ENCODE assay signal across 12 cellular contexts in genomic region chr7:73377413-73378200, GRCh38. TPM values are rescaled to one million over a fixed set of nuclear protein-coding genes. Genes with fewer than 3 reads are reported as not detected.
DNase-seq lines count a peak whose midpoint lies in the region; ATAC-seq, FAIRE-seq and TF ChIP-seq lines count a peak whose summit lies in the region.
"Not testable (repeated sequence)": the region's sequence is repeated elsewhere in the genome, so short reads cannot be mapped to it uniquely, and the experiment has no call there.
"Had no signal": no experiment of that assay in that cellular context is flagged by ENCODE, and none has a peak within 500 bp of the region (broad histone marks: within the 10 kb centered on the region; RNA-seq: fewer than 3 reads in every experiment).

No MANE protein-coding gene starts in this region.

- not testable (repeated sequence) for DNase-seq in A549 (ENCODE audit: low read depth in 1 of 2, low spot score in 1 of 2); IMR-90; WTC11 (ENCODE audit: low spot score); K562 (ENCODE audit: extremely low read depth in 1 of 4, low spot score in 3 of 4); H1 (ENCODE audit: low read depth in 1 of 2, low spot score in 2 of 2)
- DNase-seq in iPS-NIHi11 (ENCODE audit: low spot score), result peak; percentile 15

- not testable (repeated sequence) for H2AFZ ChIP-seq in IMR-90 (replicated peaks; ENCODE audit: low read length, poor library complexity); K562 (ENCODE audit: low read depth, low read length); H1 (ENCODE audit: low read length)
- H2AFZ ChIP-seq in parathyroid adenoma, result peak overlapping the region; percentile 72

- not testable (repeated sequence) for H3K9ac ChIP-seq in IMR-90 (ENCODE audit: low read depth, low read length); K562 (ENCODE audit: insufficient read depth in 1 of 2, low read depth in 2 of 2, low read length in 2 of 2); H1 (replicated peaks in 1 of 4; ENCODE audit: extremely low read depth in 1 of 4, low read depth in 3 of 4, low read length in 3 of 4); parathyroid adenoma

- not testable (repeated sequence) for H3K4me1 Mint-ChIP-seq in WTC11; stimulated activated memory B cell treated with anti-CD40 and anti-IgM and Interleukin-4, amounts not matched to agents 10 μg/mL and 1 μg/mL and 100 μg/mL, for 72 hours

- H4K8ac ChIP-seq in IMR-90 (ENCODE audit: low read depth in 2 of 2, low read length in 2 of 2), result not testable (repeated sequence)
- H4K8ac ChIP-seq in H1 (ENCODE audit: extremely low read depth, insufficient read depth, low read length), result peak overlapping the region; percentile 68; the same call in 1 of the 2 replicates

- not testable (repeated sequence) for H2BK5ac ChIP-seq in IMR-90 (ENCODE audit: low read depth, low read length, poor library complexity, severe bottlenecking); H1 (ENCODE audit: low read depth, low read length)

- H3K4me3 Mint-ChIP-seq in WTC11, result peak overlapping the region; percentile 55
- H3K4me3 Mint-ChIP-seq in stimulated activated memory B cell treated with anti-CD40 and anti-IgM and Interleukin-4, amounts not matched to agents 10 μg/mL and 1 μg/mL and 100 μg/mL, for 72 hours, result not testable (repeated sequence)

- H2BK120ac ChIP-seq in IMR-90 (ENCODE audit: low read depth, low read length); H1 (replicated peaks; ENCODE audit: low read depth, low read length): not testable (repeated sequence)

- not testable (repeated sequence) for H3K27ac ChIP-seq in A549; IMR-90 (ENCODE audit: insufficient read depth, low read length); K562 (ENCODE audit: extremely low read depth, low read depth, low read length); H1 (ENCODE audit: low read depth, low read length); parathyroid adenoma

- H3K9me3 ChIP-seq in A549; IMR-90 (ENCODE audit: control insufficient read depth, insufficient read depth, low read length); K562 (replicated peaks; ENCODE audit: control insufficient read depth, insufficient read depth, low read depth, low read length); H1 (ENCODE audit: insufficient read depth in 2 of 2, low read depth in 1 of 2, low read length in 1 of 2); parathyroid adenoma (ENCODE audit: control insufficient read depth, low read length): not testable (repeated sequence)

- POLR2A ChIA-PET in A549 (lab: Yijun Ruan, JAX); IMR-90 (lab: Charles Lee; ENCODE audit: unreplicated experiment); WTC11 (lab: Charles Lee); K562 (lab: Yijun Ruan, JAX): not testable (repeated sequence)
- POLR2A ChIA-PET in H1 (lab: Charles Lee; ENCODE audit: partially characterized antibody), result interaction anchor here (1.0 kb wide), 1 partner anchor 19 kb away, joined by 3 read pairs; no protein-coding TSS in a partner anchor

- not testable (repeated sequence) for H3K56ac ChIP-seq in IMR-90 (ENCODE audit: extremely low read depth, insufficient read depth, low read length); H1 (replicated peaks; ENCODE audit: insufficient read length, low read depth, low read length)

- not testable (repeated sequence) for H3K27ac Mint-ChIP-seq in WTC11; stimulated activated memory B cell treated with anti-CD40 and anti-IgM and Interleukin-4, amounts not matched to agents 10 μg/mL and 1 μg/mL and 100 μg/mL, for 72 hours

- H2BK20ac ChIP-seq in IMR-90 (ENCODE audit: low read depth, low read length); H1 (ENCODE audit: low read length): not testable (repeated sequence)

- H3K36me3 Mint-ChIP-seq in WTC11; stimulated activated memory B cell treated with anti-CD40 and anti-IgM and Interleukin-4, amounts not matched to agents 10 μg/mL and 1 μg/mL and 100 μg/mL, for 72 hours: not testable (repeated sequence)

- not testable (repeated sequence) for TF ChIP-seq RAD21 in A549 (conservative IDR thresholded peaks at IDR 0.05 in 1 of 2, IDR thresholded peaks at IDR 0.05 in 1 of 2); IMR-90 (IDR thresholded peaks at IDR 0.05; ENCODE audit: low read length); K562 (CRISPR knock-in tag; conservative IDR thresholded peaks at IDR 0.05 in 1 of 2, IDR thresholded peaks at IDR 0.05 in 1 of 2); H1 (IDR thresholded peaks at IDR 0.05 in 1 of 2, conservative IDR thresholded peaks at IDR 0.05 in 1 of 2; ENCODE audit: low read depth in 2 of 2, low read length in 2 of 2)

- H3K4me2 ChIP-seq in A549, result peak overlapping the region; percentile 53
- H3K4me2 ChIP-seq in IMR-90 (ENCODE audit: low read depth, low read length), result peak overlapping the region; percentile 55; the same call in 1 of the 2 replicates
- H3K4me2 ChIP-seq in K562 (ENCODE audit: insufficient read depth, low read length), result not testable (repeated sequence)
- peak overlapping the region; percentile 29 to 57; a peak in 2 of 4 replicates for H3K4me2 ChIP-seq in H1 (ENCODE audit: insufficient read depth in 1 of 2, low read depth in 2 of 2, low read length in 2 of 2)
- peak overlapping the region; percentile 44 for H3K4me2 ChIP-seq in parathyroid adenoma (ENCODE audit: low read length)

- H3K9me3 Mint-ChIP-seq in WTC11; stimulated activated memory B cell treated with anti-CD40 and anti-IgM and Interleukin-4, amounts not matched to agents 10 μg/mL and 1 μg/mL and 100 μg/mL, for 72 hours: not testable (repeated sequence)

- H2AK5ac ChIP-seq in IMR-90 (ENCODE audit: low read depth, low read length); H1 (ENCODE audit: low read depth, low read length): not testable (repeated sequence)

- not testable (repeated sequence) for H2BK15ac ChIP-seq in IMR-90 (ENCODE audit: low read depth, low read length); H1 (ENCODE audit: low read length)

- H4K91ac ChIP-seq in IMR-90 (ENCODE audit: insufficient read depth, low read depth, low read length); H1 (replicated peaks; ENCODE audit: insufficient read length, low read length): not testable (repeated sequence)

- H3K14ac ChIP-seq in IMR-90 (replicated peaks; ENCODE audit: low read depth, low read length); H1 (ENCODE audit: insufficient read length): not testable (repeated sequence)

- not testable (repeated sequence) for H3K9me1 ChIP-seq in IMR-90 (ENCODE audit: insufficient read depth, low read length); K562 (ENCODE audit: control insufficient read depth, insufficient read depth, low read length)

- intact Hi-C loops in IMR-90 (cut with micrococcal nuclease); K562 (cut with micrococcal nuclease): not testable (repeated sequence)

- H4K20me1 ChIP-seq in IMR-90 (ENCODE audit: insufficient read depth, low read length); K562 (replicated peaks; ENCODE audit: control insufficient read depth, insufficient read depth, low read length); H1 (replicated peaks in 1 of 2; ENCODE audit: control insufficient read depth in 1 of 2, insufficient read depth in 2 of 2, low read length in 2 of 2): not testable (repeated sequence)

- H3K23ac ChIP-seq in IMR-90 (ENCODE audit: low read depth, low read length); H1 (ENCODE audit: insufficient read length): not testable (repeated sequence)

- ATAC-seq in A549, WTC11, K562: not testable (repeated sequence)
- peak; percentile 32; the same call in 1 of the 2 replicates for ATAC-seq in IMR-90 (ENCODE audit: low read depth)
- peak; percentile 27 for ATAC-seq in stimulated activated memory B cell treated with anti-CD40 and anti-IgM and Interleukin-4, amounts not matched to agents 10 μg/mL and 1 μg/mL and 100 μg/mL, for 72 hours

- TF ChIP-seq POLR2A in A549 (IDR thresholded peaks at IDR 0.05; ENCODE audit: low read length); IMR-90 (IDR thresholded peaks at IDR 0.05; ENCODE audit: low read depth, low read length); K562 (conservative IDR thresholded peaks at IDR 0.05); H1 (IDR thresholded peaks at IDR 0.05; ENCODE audit: control extremely low read depth in 1 of 2, low read depth in 2 of 2, low read length in 2 of 2): not testable (repeated sequence)

- in situ Hi-C loops in IMR-90 (cut with MboI; ENCODE audit: low sequenced_read_pairs); K562 (cut with MboI): not testable (repeated sequence)

- peaks cover 31% of the 10 kb centered on the region for H3K27me3 ChIP-seq in IMR-90 (ENCODE audit: control insufficient read depth, insufficient read depth, low read length)
- H3K27me3 ChIP-seq in K562 (ENCODE audit: control insufficient read depth in 2 of 2, insufficient read depth in 2 of 2, low read length in 2 of 2), result peaks cover 8 to 44% of the 10 kb centered on the region in 2 experiments; a peak in 4 of 5 replicates
- peaks cover 0 to 18% (median 2%) of the 10 kb centered on the region in 4 experiments; a peak in 4 of 7 replicates for H3K27me3 ChIP-seq in H1 (replicated peaks in 1 of 4; ENCODE audit: control insufficient read depth in 3 of 4, extremely low read depth in 1 of 4, insufficient read depth in 3 of 4, low read length in 3 of 4)
- H3K27me3 ChIP-seq in parathyroid adenoma (ENCODE audit: control insufficient read depth, insufficient read depth, low read length), result not testable (repeated sequence)

- TF ChIP-seq CTCF in A549 (IDR thresholded peaks at IDR 0.05); IMR-90 (conservative IDR thresholded peaks at IDR 0.05; ENCODE audit: low read depth, low read length); WTC11 (IDR thresholded peaks at IDR 0.05); K562 (IDR thresholded peaks at IDR 0.05 in 2 of 3, conservative IDR thresholded peaks at IDR 0.05 in 1 of 3; ENCODE audit: insufficient read depth in 2 of 3, low read depth in 1 of 3, low read length in 3 of 3); H1 (IDR thresholded peaks at IDR 0.05; ENCODE audit: control extremely low read depth in 1 of 3, insufficient read depth in 1 of 3, low read depth in 1 of 3, low read length in 3 of 3); parathyroid adenoma (IDR thresholded peaks at IDR 0.05): not testable (repeated sequence)

- not testable (repeated sequence) for H2AK9ac ChIP-seq in IMR-90 (replicated peaks; ENCODE audit: low read depth, low read length, poor library complexity)

- FAIRE-seq in A549 (lab: Jason Lieb, UNC); K562 (lab: Jason Lieb, UNC); H1 (lab: Jason Lieb, UNC): not testable (repeated sequence)

- BruUV-seq in IMR-90 (replicated peaks; lab: Mats Ljungman, UMichigan); K562 (replicated peaks; lab: Mats Ljungman, UMichigan): not testable (repeated sequence)

- H3K79me2 ChIP-seq in K562 (ENCODE audit: control insufficient read depth, insufficient read depth, low read length); H1 (ENCODE audit: control insufficient read depth in 1 of 2, insufficient read depth in 2 of 2, low read length in 2 of 2); parathyroid adenoma: not testable (repeated sequence)

- not testable (repeated sequence) for H3K23me2 ChIP-seq in H1 (ENCODE audit: low read depth, low read length)

- peak overlapping the region; percentile 25; the same call in 1 of the 3 replicates for H3K4me3 ChIP-seq in A549
- H3K4me3 ChIP-seq in IMR-90 (ENCODE audit: insufficient read depth, low read depth, low read length); K562: not testable (repeated sequence)
- H3K4me3 ChIP-seq in H1 (ENCODE audit: extremely low read depth in 1 of 4, insufficient read depth in 2 of 4, low read depth in 3 of 4, low read length in 4 of 4), result peak overlapping the region; percentile 6 to 57 (median 14); a peak in 5 of 8 replicates
- peak overlapping the region; percentile 34 for H3K4me3 ChIP-seq in parathyroid adenoma (ENCODE audit: low read depth, low read length)

- not testable (repeated sequence) for H3K4ac ChIP-seq in IMR-90 (ENCODE audit: low read depth, low read length); H1 (replicated peaks; ENCODE audit: insufficient read length, low read depth, low read length)

- not testable (repeated sequence) for H3K79me1 ChIP-seq in IMR-90 (ENCODE audit: low read depth in 1 of 2, low read length in 2 of 2); H1 (ENCODE audit: low read depth, low read length)

- TF ChIP-seq EP300 in A549 (IDR thresholded peaks at IDR 0.05); K562 (IDR thresholded peaks at IDR 0.05; ENCODE audit: low read length); H1 (IDR thresholded peaks at IDR 0.05; ENCODE audit: borderline replicate concordance in 1 of 2, low read depth in 2 of 2, low read length in 2 of 2): not testable (repeated sequence)

- 25% methylated on average over 39 of the region's 68 CpGs for whole genome bisulfite sequencing in A549 (ENCODE audit: missing lambda C conversion rate)
- no CpG with 5 or more reads among the region's 68 CpGs for WGBS in IMR-90 (ENCODE audit: extremely low coverage in 2 of 2, insufficient read length in 1 of 2), 2 experiments
- WGBS in K562 (ENCODE audit: insufficient coverage, low coverage, missing lambda C conversion rate), result 20% methylated on average over 24 of the region's 68 CpGs
- 29% methylated on average over 14 of the region's 68 CpGs; no CpG with 5 or more reads in 1 of the 2 experiments for WGBS in H1 (ENCODE audit: extremely low coverage in 1 of 2, insufficient coverage in 1 of 2, insufficient read length in 1 of 2, insufficient replicate concordance in 2 of 2, low coverage in 1 of 2, low lambda C conversion rate in 2 of 2, missing lambda C conversion rate in 1 of 2), 2 experiments

- not testable (repeated sequence) for H3K4me1 ChIP-seq in A549; IMR-90 (ENCODE audit: control insufficient read depth, insufficient read depth, low read length); K562 (replicated peaks in 1 of 2; ENCODE audit: control insufficient read depth in 2 of 2, insufficient read depth in 2 of 2, low read length in 2 of 2); H1 (replicated peaks in 1 of 4; ENCODE audit: control insufficient read depth in 3 of 4, insufficient read depth in 4 of 4, low read length in 3 of 4); parathyroid adenoma

- dilution Hi-C loops in IMR-90 (cut with HindIII; ENCODE audit: low sequenced_read_pairs, unreplicated experiment), result not testable (repeated sequence)

- not testable (repeated sequence) for H3K18ac ChIP-seq in IMR-90 (ENCODE audit: low read depth, low read length); H1 (ENCODE audit: extremely low read depth, low read length)

- not testable (repeated sequence) for H3K27me3 Mint-ChIP-seq in WTC11 (ENCODE audit: low read depth)
- peaks cover 52% of the 10 kb centered on the region for H3K27me3 Mint-ChIP-seq in stimulated activated memory B cell treated with anti-CD40 and anti-IgM and Interleukin-4, amounts not matched to agents 10 μg/mL and 1 μg/mL and 100 μg/mL, for 72 hours

- CTCF ChIA-PET in A549 (lab: Yijun Ruan, JAX), result interaction anchor here (0.5 kb wide), 1 partner anchor 96 kb away, joined by 4 read pairs; no protein-coding TSS in a partner anchor
- CTCF ChIA-PET in IMR-90 (lab: Yijun Ruan, JAX); WTC11 (lab: Charles Lee); K562 (lab: Yijun Ruan, JAX; ENCODE audit: low intra/inter-chr PET ratio); H1 (lab: Charles Lee; ENCODE audit: partially characterized antibody): not testable (repeated sequence)

- not testable (repeated sequence) for H2BK12ac ChIP-seq in H1 (ENCODE audit: low read depth, low read length)

- not testable (repeated sequence) for H3K36me3 ChIP-seq in IMR-90 (ENCODE audit: control insufficient read depth, insufficient read depth, low read length); K562 (ENCODE audit: control insufficient read depth, insufficient read depth, low read length); H1 (ENCODE audit: control insufficient read depth in 2 of 4, insufficient read depth in 4 of 4, low read length in 3 of 4); parathyroid adenoma (ENCODE audit: control insufficient read depth, insufficient read depth, low read length)

- not testable (repeated sequence) for H4K5ac ChIP-seq in IMR-90 (ENCODE audit: low read depth, low read length); H1 (ENCODE audit: insufficient read length, low read depth, low read length)

RNA-seq across cellular contexts. Expression of gene FKBP6, which starts 49.6 kb away (rescaled TPM):
- 0.04 TPM in 1 of 2 replicates, not detected in the other for polyA plus RNA-seq in A549 (2011; rRNA removed)
- not detected in 2 replicates for polyA plus RNA-seq in A549 (2012; cell fraction: cytosol; rRNA removed)
- polyA plus RNA-seq in A549 (2012; cell fraction: nucleus; rRNA removed), result not detected in 2 replicates
- polyA plus RNA-seq in A549 (2017; fragmentation: RNase III; extraction: RNeasy Plus Mini Kit Qiagen cat#74134 plus additional on column Dnase treatment), result not detected in 3 replicates
- polyA minus RNA-seq in A549 (2011; rRNA and poly(A)+ RNA removed), result not detected in 2 replicates
- not detected in 2 replicates for total RNA-seq in IMR-90 (2012; rRNA removed)
- polyA plus RNA-seq in IMR-90 (2012; rRNA removed), result not detected in 2 replicates
- not detected in 2 replicates for polyA plus RNA-seq in IMR-90 (2012; cell fraction: cytosol; rRNA removed)
- not detected in 2 replicates for polyA plus RNA-seq in IMR-90 (2012; cell fraction: nucleus; rRNA removed; ENCODE audit: low replicate concordance)
- total RNA-seq in WTC11 (2021), result 0.09 to 0.11 TPM in 2 of 3 replicates, not detected in the other
- not detected in 2 replicates for total RNA-seq in K562 (2011; cell fraction: chromatin; rRNA removed; ENCODE audit: low replicate concordance)
- total RNA-seq in K562 (2011; cell fraction: nucleolus; rRNA removed), result not detected in 2 replicates
- total RNA-seq in K562 (2011; cell fraction: nucleoplasm; rRNA removed), result not detected in 2 replicates
- not detected in 2 replicates for total RNA-seq in K562 (2014; rRNA removed)
- total RNA-seq in K562 (2014; rRNA removed; fragmentation: Illumina TruSeq; extraction: Trizol), result not detected in 2 replicates
- total RNA-seq in K562 (2015; rRNA removed; fragmentation: Illumina TruSeq; extraction: Trizol), result not detected in 2 replicates
- total RNA-seq in K562 (2021), result not detected in 2 replicates
- not detected in 2 replicates for polyA plus RNA-seq in K562 (2011; rRNA removed)
- polyA plus RNA-seq in K562 (2011; cell fraction: cytosol; rRNA removed), result not detected in 2 replicates
- not detected in 2 replicates for polyA plus RNA-seq in K562 (2011; cell fraction: nucleus; rRNA removed)
- polyA plus RNA-seq in K562 (2012), result not detected in 2 replicates
- polyA plus RNA-seq in K562 (2014; fragmentation: Illumina TruSeq; extraction: Trizol), result not detected in 2 replicates
- polyA plus RNA-seq in K562 (2014; fragmentation: Nextera tagmentation; extraction: Ambion mirVana), result not detected
- not detected in 2 replicates for polyA plus RNA-seq in K562 (2014; rRNA removed)
- polyA minus RNA-seq in K562 (2011; rRNA and poly(A)+ RNA removed), result not detected in 2 replicates
- polyA minus RNA-seq in K562 (2011; cell fraction: cytosol; rRNA and poly(A)+ RNA removed), result not detected in 2 replicates
- not detected in 2 replicates for polyA minus RNA-seq in K562 (2011; cell fraction: nucleus; rRNA and poly(A)+ RNA removed)
- 0.19 TPM in 1 of 2 replicates, not detected in the other for total RNA-seq in H1 (2021; fragmentation: NEBNext Ultra II Directional; extraction: Animal tissue kit (Norgen Biotek cat#: 25700))
- 0.11 and 0.14 TPM in 2 replicates for polyA plus RNA-seq in H1 (2011; rRNA removed)
- 0.06 TPM for polyA plus RNA-seq in H1 (2011; cell fraction: cytosol; rRNA removed)
- 0.04 TPM for polyA plus RNA-seq in H1 (2011; cell fraction: nucleus; rRNA removed)
- 0.10 to 0.20 TPM (median 0.12 TPM) in 3 of 4 replicates, not detected in the other for polyA plus RNA-seq in H1 (2012, experiment 1 of 2)
- polyA plus RNA-seq in H1 (2012, experiment 2 of 2), result not detected
- polyA plus RNA-seq in H1 (2013, experiment 1 of 2), result 0.08 TPM
- polyA plus RNA-seq in H1 (2013, experiment 2 of 2), result 0.09 TPM
- polyA minus RNA-seq in H1 (2011; rRNA and poly(A)+ RNA removed), result not detected in 2 replicates
- not detected for polyA minus RNA-seq in H1 (2011; cell fraction: cytosol; rRNA and poly(A)+ RNA removed)
- polyA minus RNA-seq in H1 (2011; cell fraction: nucleus; rRNA and poly(A)+ RNA removed), result not detected
- total RNA-seq: A673; Calu3; CD8-positive, alpha-beta T cell had no signal
- polyA plus RNA-seq: AG04450 had no signal

RNA-seq across cellular contexts. Expression of gene TRIM50, which starts 49.7 kb away (rescaled TPM):
- polyA plus RNA-seq in A549 (2011; rRNA removed) (not detected in 2 replicates), A549 (2017; fragmentation: RNase III; extraction: RNeasy Plus Mini Kit Qiagen cat#74134 plus additional on column Dnase treatment) (not detected in 3 replicates), IMR-90 (2012; rRNA removed) (not detected in 2 replicates), K562 (2011; rRNA removed) (not detected in 2 replicates), K562 (2014; fragmentation: Illumina TruSeq; extraction: Trizol) (not detected in 2 replicates), K562 (2014; fragmentation: Nextera tagmentation; extraction: Ambion mirVana) (not detected), K562 (2014; rRNA removed) (not detected in 2 replicates), H1 (2011; rRNA removed) (0.12 and 0.25 TPM in 2 replicates)
- 0.01 and 0.03 TPM in 2 replicates for polyA plus RNA-seq in A549 (2012; cell fraction: cytosol; rRNA removed)
- polyA plus RNA-seq in A549 (2012; cell fraction: nucleus; rRNA removed), result 0.08 TPM in 1 of 2 replicates, not detected in the other
- not detected in 2 replicates for polyA minus RNA-seq in A549 (2011; rRNA and poly(A)+ RNA removed)
- total RNA-seq in IMR-90 (2012; rRNA removed) (not detected in 2 replicates), WTC11 (2021) (0.15 to 0.16 TPM in 2 of 3 replicates, not detected in the other), K562 (2014; rRNA removed) (not detected in 2 replicates), K562 (2014; rRNA removed; fragmentation: Illumina TruSeq; extraction: Trizol) (not detected in 2 replicates), K562 (2015; rRNA removed; fragmentation: Illumina TruSeq; extraction: Trizol) (not detected in 2 replicates), K562 (2021) (0.11 TPM in 1 of 2 replicates, not detected in the other)
- polyA plus RNA-seq in IMR-90 (2012; cell fraction: cytosol; rRNA removed), result not detected in 2 replicates
- not detected in 2 replicates for polyA plus RNA-seq in IMR-90 (2012; cell fraction: nucleus; rRNA removed; ENCODE audit: low replicate concordance)
- not detected in 2 replicates for total RNA-seq in K562 (2011; cell fraction: chromatin; rRNA removed; ENCODE audit: low replicate concordance)
- not detected in 2 replicates for total RNA-seq in K562 (2011; cell fraction: nucleolus; rRNA removed)
- total RNA-seq in K562 (2011; cell fraction: nucleoplasm; rRNA removed), result not detected in 2 replicates
- polyA plus RNA-seq in K562 (2011; cell fraction: cytosol; rRNA removed), result not detected in 2 replicates
- not detected in 2 replicates for polyA plus RNA-seq in K562 (2011; cell fraction: nucleus; rRNA removed)
- polyA plus RNA-seq in K562 (2012), result 0.04 TPM in 1 of 2 replicates, not detected in the other
- not detected in 2 replicates for polyA minus RNA-seq in K562 (2011; rRNA and poly(A)+ RNA removed)
- not detected in 2 replicates for polyA minus RNA-seq in K562 (2011; cell fraction: cytosol; rRNA and poly(A)+ RNA removed)
- not detected in 2 replicates for polyA minus RNA-seq in K562 (2011; cell fraction: nucleus; rRNA and poly(A)+ RNA removed)
- 0.31 TPM in 1 of 2 replicates, not detected in the other for total RNA-seq in H1 (2021; fragmentation: NEBNext Ultra II Directional; extraction: Animal tissue kit (Norgen Biotek cat#: 25700))
- 0.23 TPM for polyA plus RNA-seq in H1 (2011; cell fraction: cytosol; rRNA removed)
- 0.09 TPM for polyA plus RNA-seq in H1 (2011; cell fraction: nucleus; rRNA removed)
- polyA plus RNA-seq in H1 (2012, experiment 1 of 2), result 0.11 to 0.14 TPM in 2 of 4 replicates, not detected in the others
- not detected for polyA plus RNA-seq in H1 (2012, experiment 2 of 2)
- 0.06 TPM for polyA plus RNA-seq in H1 (2013, experiment 1 of 2)
- 0.07 TPM for polyA plus RNA-seq in H1 (2013, experiment 2 of 2)
- not detected in 2 replicates for polyA minus RNA-seq in H1 (2011; rRNA and poly(A)+ RNA removed)
- polyA minus RNA-seq in H1 (2011; cell fraction: cytosol; rRNA and poly(A)+ RNA removed), result not detected
- not detected for polyA minus RNA-seq in H1 (2011; cell fraction: nucleus; rRNA and poly(A)+ RNA removed)
- total RNA-seq: A673; Calu3; CD8-positive, alpha-beta T cell had no signal
- polyA plus RNA-seq: AG04450 had no signal

RNA-seq across cellular contexts. Expression of gene FZD9, which starts 56.0 kb away (rescaled TPM):
- polyA plus RNA-seq in A549 (2011; rRNA removed) (0.57 and 0.78 TPM in 2 replicates), A549 (2017; fragmentation: RNase III; extraction: RNeasy Plus Mini Kit Qiagen cat#74134 plus additional on column Dnase treatment) (0.81 to 1.3 TPM (median 1.2 TPM) in 3 replicates), IMR-90 (2012; rRNA removed) (1.6 and 1.8 TPM in 2 replicates), K562 (2011; rRNA removed) (0.27 and 0.32 TPM in 2 replicates), K562 (2014; fragmentation: Illumina TruSeq; extraction: Trizol) (0.07 and 0.33 TPM in 2 replicates), K562 (2014; fragmentation: Nextera tagmentation; extraction: Ambion mirVana) (not detected), K562 (2014; rRNA removed) (0.46 and 0.82 TPM in 2 replicates), H1 (2011; rRNA removed) (4.7 and 6.7 TPM in 2 replicates)
- polyA plus RNA-seq in A549 (2012; cell fraction: cytosol; rRNA removed), result 1.2 and 2.1 TPM in 2 replicates
- 1.6 and 2.3 TPM in 2 replicates for polyA plus RNA-seq in A549 (2012; cell fraction: nucleus; rRNA removed)
- 0.73 and 0.83 TPM in 2 replicates for polyA minus RNA-seq in A549 (2011; rRNA and poly(A)+ RNA removed)
- total RNA-seq in IMR-90 (2012; rRNA removed) (0.72 and 0.83 TPM in 2 replicates), WTC11 (2021) (4.0 to 5.2 TPM (median 4.5 TPM) in 3 replicates), K562 (2014; rRNA removed) (2.1 and 2.7 TPM in 2 replicates), K562 (2014; rRNA removed; fragmentation: Illumina TruSeq; extraction: Trizol) (0.10 and 0.11 TPM in 2 replicates), K562 (2015; rRNA removed; fragmentation: Illumina TruSeq; extraction: Trizol) (0.33 and 0.34 TPM in 2 replicates), K562 (2021) (1.7 TPM in 2 replicates)
- 0.81 and 3.3 TPM in 2 replicates for polyA plus RNA-seq in IMR-90 (2012; cell fraction: cytosol; rRNA removed)
- polyA plus RNA-seq in IMR-90 (2012; cell fraction: nucleus; rRNA removed; ENCODE audit: low replicate concordance), result 0.52 and 1.4 TPM in 2 replicates
- 0.28 and 2.8 TPM in 2 replicates for total RNA-seq in K562 (2011; cell fraction: chromatin; rRNA removed; ENCODE audit: low replicate concordance)
- 5.0 and 5.1 TPM in 2 replicates for total RNA-seq in K562 (2011; cell fraction: nucleolus; rRNA removed)
- total RNA-seq in K562 (2011; cell fraction: nucleoplasm; rRNA removed), result 1.1 and 1.6 TPM in 2 replicates
- 0.44 and 2.1 TPM in 2 replicates for polyA plus RNA-seq in K562 (2011; cell fraction: cytosol; rRNA removed)
- 0.35 and 0.71 TPM in 2 replicates for polyA plus RNA-seq in K562 (2011; cell fraction: nucleus; rRNA removed)
- 0.32 and 0.55 TPM in 2 replicates for polyA plus RNA-seq in K562 (2012)
- polyA minus RNA-seq in K562 (2011; rRNA and poly(A)+ RNA removed), result 0.15 and 0.21 TPM in 2 replicates
- 0.91 and 0.95 TPM in 2 replicates for polyA minus RNA-seq in K562 (2011; cell fraction: cytosol; rRNA and poly(A)+ RNA removed)
- 2.2 and 2.4 TPM in 2 replicates for polyA minus RNA-seq in K562 (2011; cell fraction: nucleus; rRNA and poly(A)+ RNA removed)
- total RNA-seq in H1 (2021; fragmentation: NEBNext Ultra II Directional; extraction: Animal tissue kit (Norgen Biotek cat#: 25700)), result 3.2 and 3.5 TPM in 2 replicates
- 4.3 TPM for polyA plus RNA-seq in H1 (2011; cell fraction: cytosol; rRNA removed)
- 4.8 TPM for polyA plus RNA-seq in H1 (2011; cell fraction: nucleus; rRNA removed)
- polyA plus RNA-seq in H1 (2012, experiment 1 of 2), result 1.6 to 3.3 TPM (median 3.1 TPM) in 4 replicates
- polyA plus RNA-seq in H1 (2012, experiment 2 of 2), result 2.7 TPM
- polyA plus RNA-seq in H1 (2013, experiment 1 of 2), result 3.4 TPM
- polyA plus RNA-seq in H1 (2013, experiment 2 of 2), result 3.3 TPM
- polyA minus RNA-seq in H1 (2011; rRNA and poly(A)+ RNA removed), result 1.4 and 1.5 TPM in 2 replicates
- 5.6 TPM for polyA minus RNA-seq in H1 (2011; cell fraction: cytosol; rRNA and poly(A)+ RNA removed)
- polyA minus RNA-seq in H1 (2011; cell fraction: nucleus; rRNA and poly(A)+ RNA removed), result 7.9 TPM
